Comparison of ENCODE assay signal across 1 cellular context in genomic region chr18:3547891-3548615, GRCh38.
TF ChIP-seq lines count a peak whose summit lies in the region.

No MANE protein-coding gene starts in this region.

TF ChIP-seq in H1, 55 proteins besides CTCF, POLR2A, EP300 and RAD21:
- TF ChIP-seq TBP (IDR thresholded peaks at IDR 0.05; ENCODE audit: low read depth, low read length), result no peak
- TF ChIP-seq CBX5 (IDR thresholded peaks at IDR 0.05; ENCODE audit: low read depth, low read length), result no peak
- TF ChIP-seq CTBP2 (IDR thresholded peaks at IDR 0.05; ENCODE audit: borderline replicate concordance, insufficient read depth, insufficient read length, low read length), result no peak
- TF ChIP-seq ATF2 (IDR thresholded peaks at IDR 0.05; ENCODE audit: low read length), result no peak
- no peak for TF ChIP-seq SP2 (IDR thresholded peaks at IDR 0.05; ENCODE audit: low read length)
- TF ChIP-seq GABPA (IDR thresholded peaks at IDR 0.05; ENCODE audit: borderline replicate concordance, insufficient read depth, low read length), result no peak
- no peak for TF ChIP-seq USF2 (IDR thresholded peaks at IDR 0.05; ENCODE audit: low read length)
- TF ChIP-seq SRF (IDR thresholded peaks at IDR 0.05; ENCODE audit: low read depth, low read length), result no peak
- TF ChIP-seq BACH1 (IDR thresholded peaks at IDR 0.05; ENCODE audit: low read length), result no peak
- no peak for TF ChIP-seq KDM5A (IDR thresholded peaks at IDR 0.05; ENCODE audit: low read length)
- TF ChIP-seq POLR2AphosphoS5 (IDR thresholded peaks at IDR 0.05; ENCODE audit: low read depth, low read length), result no peak
- no peak for TF ChIP-seq RFX5 (IDR thresholded peaks at IDR 0.05; ENCODE audit: borderline replicate concordance, low read depth, low read length)
- TF ChIP-seq PHF8 (conservative IDR thresholded peaks at IDR 0.05; ENCODE audit: low read depth, low read length), result no peak
- TF ChIP-seq SAP30 (IDR thresholded peaks at IDR 0.05; ENCODE audit: insufficient read depth, insufficient replicate concordance, low read length), result no peak
